8 cellular contexts compared by ENCODE assay signal in genomic region chr9:73107489-73108069, GRCh38. TPM values are rescaled to one million over a fixed set of nuclear protein-coding genes. Genes with fewer than 3 reads are reported as not detected.
DNase-seq lines count a peak whose midpoint lies in the region; ATAC-seq and TF ChIP-seq lines count a peak whose summit lies in the region.
"Not testable (repeated sequence)": the region's sequence is repeated elsewhere in the genome, so short reads cannot be mapped to it uniquely, and the experiment has no call there.

No MANE protein-coding gene starts in this region.

- not testable (repeated sequence) for H2AK5ac ChIP-seq in mesenchymal stem cell (ENCODE audit: low read length, severe bottlenecking)

- TF ChIP-seq CTCF in Caco-2 (IDR thresholded peaks at IDR 0.05; ENCODE audit: insufficient read depth in 1 of 2, low read depth in 1 of 2, low read length in 1 of 2, severe bottlenecking in 1 of 2, unreplicated experiment in 1 of 2) (peak; percentile 16 to 36), OCI-LY3 (IDR thresholded peaks at IDR 0.05; ENCODE audit: low read depth, low read length) (peak; percentile 80), endothelial cell (IDR thresholded peaks at IDR 0.05; ENCODE audit: unreplicated experiment) (peak; percentile 65)

- H3K9me3 ChIP-seq in Caco-2; OCI-LY3 (ENCODE audit: insufficient read depth, low read length); mesenchymal stem cell (ENCODE audit: control insufficient read depth, low read length): not testable (repeated sequence)

- H3K4me3 ChIP-seq in Caco-2 (ENCODE audit: low read depth, low read length); OCI-LY3 (ENCODE audit: low read length); mesenchymal stem cell (ENCODE audit: insufficient read depth in 1 of 2, low read depth in 1 of 2, low read length in 2 of 2): not testable (repeated sequence)

- H3K79me2 ChIP-seq in OCI-LY3 (ENCODE audit: low read length), result not testable (repeated sequence)

- not testable (repeated sequence) for H2BK5ac ChIP-seq in mesenchymal stem cell (ENCODE audit: low read depth, low read length, poor library complexity, severe bottlenecking)

- H4K91ac ChIP-seq in mesenchymal stem cell (ENCODE audit: low read length), result not testable (repeated sequence)

- H3K9me3 Mint-ChIP-seq in Caco-2 (ENCODE audit: unreplicated experiment); endothelial cell (ENCODE audit: unreplicated experiment): not testable (repeated sequence)

- H2AFZ ChIP-seq in OCI-LY3 (ENCODE audit: low read depth, low read length); mesenchymal stem cell (ENCODE audit: low read depth, low read length): not testable (repeated sequence)

- not testable (repeated sequence) for H3K79me1 ChIP-seq in mesenchymal stem cell (replicated peaks; ENCODE audit: low read length, poor library complexity, severe bottlenecking)

- H3K27me3 Mint-ChIP-seq in Caco-2 (ENCODE audit: insufficient read depth, unreplicated experiment); endothelial cell (ENCODE audit: unreplicated experiment): not testable (repeated sequence)

- CTCF ChIA-PET in Caco-2 (lab: Charles Lee), result interaction anchor here (1.0 to 1.1 kb wide), 2 partner anchors 9 to 93 kb away, joined by 3 to 4 read pairs; no protein-coding TSS in a partner anchor

- not testable (repeated sequence) for H3K23ac ChIP-seq in mesenchymal stem cell (ENCODE audit: low read length in 2 of 2)

- not testable (repeated sequence) for H2BK120ac ChIP-seq in mesenchymal stem cell (ENCODE audit: low read depth, low read length)

- H3K36me3 Mint-ChIP-seq in Caco-2 (ENCODE audit: insufficient read depth, unreplicated experiment); endothelial cell (ENCODE audit: low read depth, unreplicated experiment): not testable (repeated sequence)

- H3K36me3 ChIP-seq in Caco-2 (ENCODE audit: control insufficient read depth, insufficient read depth, low read length); OCI-LY3 (replicated peaks; ENCODE audit: low read depth, low read length); mesenchymal stem cell (ENCODE audit: control insufficient read depth in 1 of 2, insufficient read depth in 2 of 2, low read depth in 1 of 2, low read length in 2 of 2): not testable (repeated sequence)

- BruUV-seq in Caco-2 (replicated peaks; lab: Mats Ljungman, UMichigan), result not testable (repeated sequence)

- H2BK12ac ChIP-seq in mesenchymal stem cell (ENCODE audit: low read length in 2 of 2), result not testable (repeated sequence)

- WGBS in mesenchymal stem cell, result 83% methylated on average over 4 of the region's 5 CpGs

- not testable (repeated sequence) for H3K4me1 Mint-ChIP-seq in Caco-2 (ENCODE audit: low read depth, unreplicated experiment); endothelial cell (ENCODE audit: unreplicated experiment)

- not testable (repeated sequence) for H3K14ac ChIP-seq in mesenchymal stem cell (ENCODE audit: low read length in 2 of 2)

- H3K4ac ChIP-seq in mesenchymal stem cell (ENCODE audit: low read depth in 1 of 2, low read length in 2 of 2), result not testable (repeated sequence)

- not testable (repeated sequence) for H3K27ac ChIP-seq in OCI-LY3 (ENCODE audit: low read length); mesenchymal stem cell (ENCODE audit: low read length, poor library complexity, severe bottlenecking)

- H2BK15ac ChIP-seq in mesenchymal stem cell (ENCODE audit: low read depth, poor library complexity, severe bottlenecking), result not testable (repeated sequence)

- peak; percentile 92 for ATAC-seq in GM21381 (IDR thresholded peaks at IDR 0.05; ENCODE audit: unreplicated experiment)
- peak; percentile 96 for ATAC-seq in HG03565 (IDR thresholded peaks at IDR 0.05; ENCODE audit: unreplicated experiment)

- H3K4me2 ChIP-seq in OCI-LY3 (ENCODE audit: low read length); mesenchymal stem cell (ENCODE audit: low read length, poor library complexity, severe bottlenecking): not testable (repeated sequence)

- not testable (repeated sequence) for H3K4me3 Mint-ChIP-seq in Caco-2 (ENCODE audit: unreplicated experiment); endothelial cell (ENCODE audit: unreplicated experiment)

- not testable (repeated sequence) for H3K27ac Mint-ChIP-seq in Caco-2 (ENCODE audit: unreplicated experiment); endothelial cell (ENCODE audit: unreplicated experiment)

- not testable (repeated sequence) for H3K4me1 ChIP-seq in Caco-2; OCI-LY3 (ENCODE audit: low read length); mesenchymal stem cell (ENCODE audit: control insufficient read depth, insufficient read depth, low read depth, low read length)

- intact Hi-C loops in Caco-2 (cut with micrococcal nuclease; ENCODE audit: unreplicated experiment), result loop anchor here (1.0 kb wide), 1 partner anchor 77 kb away; no protein-coding TSS in a partner anchor

- H4K20me1 ChIP-seq in OCI-LY3 (ENCODE audit: insufficient read depth, low read length), result not testable (repeated sequence)

- not testable (repeated sequence) for H4K8ac ChIP-seq in mesenchymal stem cell (ENCODE audit: low read length)

- POLR2A ChIA-PET in Caco-2 (lab: Charles Lee), result not testable (repeated sequence)

- H3K27me3 ChIP-seq in Caco-2 (replicated peaks; ENCODE audit: control insufficient read depth, insufficient read depth, low read length); OCI-LY3 (ENCODE audit: low read depth, low read length); mesenchymal stem cell (ENCODE audit: control insufficient read depth in 1 of 2, insufficient read depth in 1 of 2, low read length in 2 of 2): not testable (repeated sequence)

- H3K9ac ChIP-seq in OCI-LY3 (ENCODE audit: low read length); mesenchymal stem cell (ENCODE audit: low read length): not testable (repeated sequence)

- DNase-seq in Caco-2 (peak; percentile 2 to 28), endothelial cell (ENCODE audit: low spot score) (peak; percentile 43), mesenchymal stem cell (peak; percentile 61)
- peak; percentile 25 for DNase-seq in activated CD8-positive, alpha-beta memory T cell treated with anti-CD3 and anti-CD28 coated beads, Interleukin-2, amount 50 U/mL, for 1 hour (ENCODE audit: extremely low read depth)
- peak; percentile 16 to 30 for DNase-seq in stimulated activated CD8-positive, alpha-beta memory T cell treated with anti-CD3 and anti-CD28 coated beads, Interleukin-15, amount 100 ng/mL, for 48 hours (ENCODE audit: low read depth in 2 of 2)

- not testable (repeated sequence) for H3K18ac ChIP-seq in mesenchymal stem cell (ENCODE audit: low read depth in 1 of 2, low read length in 2 of 2)

RNA-seq across cellular contexts. Expression of gene ANXA1, which starts 44.1 kb away (rescaled TPM):
- total RNA-seq in Caco-2 (2022) (8.3 and 12.0 TPM in 2 replicates), endothelial cell (ENCODE audit: unreplicated experiment) (43.3 TPM)
- 429 TPM for polyA plus RNA-seq in mesenchymal stem cell (2013, experiment 1 of 2)
- polyA plus RNA-seq in mesenchymal stem cell (2013, experiment 2 of 2), result 429 TPM

Comparison
In these comparisons a context has a peak if more than half of its experiments do, and no peak if none do; other contexts are left out.
1. CTCF ChIP-seq: peak in every context shown above with its lines; median percentile 80 in OCI-LY3; 65 in endothelial cell; 26 in Caco-2.